ENCODE assay signal across 8 cellular contexts in genomic region chr12:25241171-25242020, GRCh38. TPM values are rescaled to one million over a fixed set of nuclear protein-coding genes. Genes with fewer than 3 reads are reported as not detected.
DNase-seq lines count a peak whose midpoint lies in the region; FAIRE-seq and TF ChIP-seq lines count a peak whose summit lies in the region.

No MANE protein-coding gene starts in this region.

- H3K4me3 ChIP-seq in NB4 (ENCODE audit: low read depth, low read length) (no peak overlapping the region), adrenal gland (no peak overlapping the region), thyroid gland (replicated peaks in 1 of 3) (no peak overlapping the region)

- DNase-seq in DMS153 (lab: John Stamatoyannopoulos, UW) = peak; percentile 19
- DNase-seq in DMS153 treated with DMSO at 0.1 percent for 48 hours (lab: John Stamatoyannopoulos, UW; ENCODE audit: unreplicated experiment) = no peak
- DNase-seq in GM19239 (ENCODE audit: insufficient read length, low spot score) = no peak
- DNase-seq in NB4 (ENCODE audit: low read depth) = peak; percentile 74
- DNase-seq in adrenal gland = peak in 1 of 7 donors; percentile 18
- peak; percentile 76 for DNase-seq in inferior parietal cortex (ENCODE audit: extremely low spot score)
- DNase-seq in thyroid gland = no peak
- DNase-seq in GF-D8 (lab: John Stamatoyannopoulos, UW) = no peak

- peak; percentile 90 for FAIRE-seq in GM19239 (lab: Jason Lieb, UNC)

- peak; percentile 74 for TF ChIP-seq CTCF in NB4 (IDR thresholded peaks at IDR 0.05; ENCODE audit: low read depth, low read length)
- TF ChIP-seq CTCF in adrenal gland (IDR thresholded peaks at IDR 0.05) = peak; percentile 51 to 74 (median 62)
- TF ChIP-seq CTCF in thyroid gland (IDR thresholded peaks at IDR 0.05) = peak in 5 of 6 experiments; percentile 29 to 72 (median 60)

- 31 to 38% (median 36%) methylated on average over 6 of the region's 6 CpGs for WGBS in adrenal gland, 4 donors
- WGBS in thyroid gland, 2 donors = 48 to 50% methylated on average over 6 of the region's 6 CpGs

- H3K4me1 ChIP-seq in adrenal gland (replicated peaks in 1 of 2) = peaks cover 1 to 2% of the 10 kb centered on the region in 2 donors
- H3K4me1 ChIP-seq in thyroid gland = no peaks in the 10 kb centered on the region

- H3K9me3 ChIP-seq in adrenal gland (replicated peaks in 1 of 3) = no peaks in the 10 kb centered on the region
- H3K9me3 ChIP-seq in thyroid gland = no peaks in the 10 kb centered on the region

- TF ChIP-seq POLR2A in NB4 (IDR thresholded peaks at IDR 0.05; ENCODE audit: extremely low read depth, insufficient read length) (no peak), adrenal gland (IDR thresholded peaks at IDR 0.05) (no peak), thyroid gland (IDR thresholded peaks at IDR 0.05) (no peak)

- H3K36me3 ChIP-seq in adrenal gland (replicated peaks in 1 of 2) (no peaks in the 10 kb centered on the region), thyroid gland (no peaks in the 10 kb centered on the region)

- no peak overlapping the region for H3K27ac ChIP-seq in adrenal gland
- H3K27ac ChIP-seq in thyroid gland = no peak overlapping the region

- intact Hi-C loops in adrenal gland (cut with DNase I) = no loop called here
- intact Hi-C loops in thyroid gland (cut with DNase I) = no loop called here

- H3K27me3 ChIP-seq in adrenal gland (no peaks in the 10 kb centered on the region), thyroid gland (no peaks in the 10 kb centered on the region)

RNA-seq across cellular contexts. Expression of gene KRAS, which starts 9.3 kb away (rescaled TPM):
- total RNA-seq in adrenal gland (10 to 100 TPM in 5 of 8 donors, 1 to 10 TPM in 3; 7.0 to 21.3 (median 12.8) TPM), thyroid gland (10 to 100 TPM; 17.3 to 25.7 (median 22.3) TPM)
- polyA plus RNA-seq in adrenal gland = 10 to 100 TPM in 1 of 3 donors, 1 to 10 TPM in 2; 3.6 to 16.9 (median 4.0) TPM

RNA-seq across cellular contexts. Expression of gene ETFRF1, which starts 46.4 kb away (rescaled TPM):
- total RNA-seq in adrenal gland (10 to 100 TPM; 35.1 to 96.3 (median 47.9) TPM), thyroid gland (10 to 100 TPM; 65.4 to 80.7 (median 75.9) TPM)
- polyA plus RNA-seq in adrenal gland = 100 to 1,000 TPM in 1 of 3 donors, 10 to 100 TPM in 2; 29.9 to 140 (median 54.5) TPM

RNA-seq across cellular contexts. Expression of gene DNAI7, which starts 46.4 kb away (rescaled TPM):
- total RNA-seq in adrenal gland (1 to 10 TPM in 2 of 8 donors, under 1 TPM in 6; 0.29 to 2.1 (median 0.64) TPM), thyroid gland (1 to 10 TPM; 5.1 to 9.2 (median 6.9) TPM)
- 1 to 10 TPM in 2 of 3 donors, under 1 TPM in 1; 0.74 to 2.3 (median 1.8) TPM for polyA plus RNA-seq in adrenal gland

Comparison
In these comparisons a context has a peak if more than half of its experiments do, and no peak if none do; other contexts are left out.
1. DNase-seq: peak in DMS153 (single experiment), NB4 (single experiment) and inferior parietal cortex (single experiment); none in DMS153 treated with DMSO at 0.1 percent for 48 hours (single experiment), GM19239 (single experiment), thyroid gland (0 of 2) and GF-D8 (single experiment).
2. Peak in every context shown above with its lines, with median percentiles within 50 percentile points of each other: CTCF ChIP-seq.